ENCODE assay signal across 8 cellular contexts in genomic region chr4:71186566-71187398, GRCh38.
A peak's percentile ranks its signal among the peaks of the same experiment; 100 is the strongest.
DNase-seq lines count a peak whose midpoint lies in the region; ATAC-seq and TF ChIP-seq lines count a peak whose summit lies in the region.

No MANE protein-coding gene starts in this region.

- H3K79me2 ChIP-seq in fibroblast of lung (ENCODE audit: control insufficient read depth, insufficient read depth, low read length), result peaks cover 47% of the 10 kb centered on the region

- H2AFZ ChIP-seq in fibroblast of lung (ENCODE audit: low read length), result peak overlapping the region; percentile 79

- peak overlapping the region; percentile 97 for H3K4me2 ChIP-seq in fibroblast of lung (ENCODE audit: extremely low read depth, insufficient read depth, low read length)

- H3K9me3 ChIP-seq in fibroblast of lung (ENCODE audit: control insufficient read depth, insufficient read depth, low read depth, low read length) (no peaks in the 10 kb centered on the region), muscle layer of colon (ENCODE audit: low read length) (no peaks in the 10 kb centered on the region), testis (no peaks in the 10 kb centered on the region)

- peak overlapping the region; percentile 75 to 81 (median 79) for H3K4me3 ChIP-seq in fibroblast of lung (replicated peaks in 1 of 4; ENCODE audit: control extremely low read depth in 1 of 4, insufficient read depth in 1 of 4, low read depth in 3 of 4, low read length in 4 of 4)
- H3K4me3 ChIP-seq in muscle layer of colon (ENCODE audit: low read depth in 1 of 2, low read length in 2 of 2), result peak overlapping the region; percentile 51 to 76
- H3K4me3 ChIP-seq in testis, result peak overlapping the region; percentile 56 to 62

- H3K36me3 ChIP-seq in fibroblast of lung (ENCODE audit: control insufficient read depth, insufficient read depth, low read length) (no peaks in the 10 kb centered on the region), muscle layer of colon (ENCODE audit: insufficient read depth, low read length) (no peaks in the 10 kb centered on the region), testis (ENCODE audit: low read depth, missing control alignments) (no peaks in the 10 kb centered on the region)

- H4K20me1 ChIP-seq in fibroblast of lung (ENCODE audit: control insufficient read depth, extremely low read depth, insufficient read depth, low read length), result no peaks in the 10 kb centered on the region

- H3K27ac ChIP-seq in C4-2B, result peak overlapping the region; percentile 82
- peak overlapping the region; percentile 89 for H3K27ac ChIP-seq in fibroblast of lung (ENCODE audit: insufficient read depth, low read length)
- H3K27ac ChIP-seq in muscle layer of colon (ENCODE audit: low read depth, low read length), result peak overlapping the region; percentile 82
- peak overlapping the region; percentile 13 to 59 for H3K27ac ChIP-seq in testis

- ATAC-seq in GM19372 (IDR thresholded peaks at IDR 0.05; ENCODE audit: low read depth, unreplicated experiment) (peak; percentile 28), HG03025 (IDR thresholded peaks at IDR 0.05; ENCODE audit: low FRiP score, unreplicated experiment) (no peak)

- H3K9ac ChIP-seq in fibroblast of lung (ENCODE audit: insufficient read depth, low read length), result peak overlapping the region; percentile 81
- no peak overlapping the region for H3K9ac ChIP-seq in muscle layer of colon (ENCODE audit: low read length)

- peak; percentile 11 for DNase-seq in NCI-H128 (lab: John Stamatoyannopoulos, UW; ENCODE audit: unreplicated experiment)
- peak; percentile 36 to 56 for DNase-seq in activated T-cell treated with anti-CD3 and anti-CD28 coated beads, Interleukin-2, amount 50 U/mL, for 48 hours
- peak; percentile 58 to 63 for DNase-seq in fibroblast of lung (ENCODE audit: low read depth in 2 of 2)
- DNase-seq in testis, result peak; percentile 44

- 2% methylated on average over 18 to 46 of the region's 105 CpGs for WGBS in testis, 2 donors

- TF ChIP-seq POLR2A in testis (IDR thresholded peaks at IDR 0.05), result no peak

- H3K4me1 ChIP-seq in fibroblast of lung (ENCODE audit: control insufficient read depth, extremely low read depth, insufficient read depth, low read length) (peaks cover 7% of the 10 kb centered on the region), muscle layer of colon (ENCODE audit: insufficient read depth, low read length) (no peaks in the 10 kb centered on the region), testis (peaks cover 6% of the 10 kb centered on the region)

- intact Hi-C loops in testis (cut with DNase I; ENCODE audit: low total_unique reads), result no loop called here

- TF ChIP-seq CTCF in C4-2B (conservative IDR thresholded peaks at IDR 0.05), result no peak
- no peak for TF ChIP-seq CTCF in fibroblast of lung (conservative IDR thresholded peaks at IDR 0.05 in 1 of 2, IDR thresholded peaks at IDR 0.05 in 1 of 2; ENCODE audit: low read depth in 1 of 2, low read length in 2 of 2)
- no peak for TF ChIP-seq CTCF in testis (IDR thresholded peaks at IDR 0.05)

- H3K27me3 ChIP-seq in fibroblast of lung (ENCODE audit: control insufficient read depth, insufficient read depth, low read length) (no peaks in the 10 kb centered on the region), muscle layer of colon (ENCODE audit: control insufficient read depth in 1 of 2, insufficient read depth in 2 of 2, low read length in 2 of 2) (no peaks in the 10 kb centered on the region), testis (no peaks in the 10 kb centered on the region)

Comparison
In these comparisons a context has a peak if more than half of its experiments do, and no peak if none do; other contexts are left out.
1. H3K27ac ChIP-seq: peak in every context shown above with its lines; median percentile 89 in fibroblast of lung; 82 in C4-2B; 82 in muscle layer of colon; 36 in testis.